In genomic region chr11:123378096-123378495, GRCh38 we compare ENCODE assay signal across 22 cellular contexts. TPM values are rescaled to one million over a fixed set of nuclear protein-coding genes. Genes with fewer than 3 reads are reported as not detected.
A peak's percentile ranks its signal among the peaks of the same experiment; 100 is the strongest.
DNase-seq lines count a peak whose midpoint lies in the region; ATAC-seq and TF ChIP-seq lines count a peak whose summit lies in the region.
"Had no signal": no experiment of that assay in that cellular context is flagged by ENCODE, and none has a peak within 500 bp of the region (broad histone marks: within the 10 kb centered on the region; RNA-seq: fewer than 3 reads in every experiment).

No MANE protein-coding gene starts in this region.

- H3K9me3 ChIP-seq in PC-9 (ENCODE audit: insufficient read depth, low read depth) (no peaks in the 10 kb centered on the region), smooth muscle cell (replicated peaks; ENCODE audit: low read depth) (no peaks in the 10 kb centered on the region)
- H3K9me3 ChIP-seq: BE2C had no signal

- H3K27ac ChIP-seq in PC-9: no peak overlapping the region
- H3K27ac ChIP-seq in smooth muscle cell (ENCODE audit: low read depth): no peak overlapping the region

- H3K4me2 ChIP-seq in PC-9: peak overlapping the region; percentile 22
- peak overlapping the region; percentile 15 for H3K4me2 ChIP-seq in smooth muscle cell
- H3K4me2 ChIP-seq: GM23338 had no signal

- TF ChIP-seq CTCF in PC-9 (conservative IDR thresholded peaks at IDR 0.05) (no peak), smooth muscle cell (IDR thresholded peaks at IDR 0.05; ENCODE audit: borderline replicate concordance, insufficient read depth, poor library complexity, severe bottlenecking) (no peak)

- ATAC-seq in HG03354 (IDR thresholded peaks at IDR 0.05; ENCODE audit: poor library complexity, severe bottlenecking, unreplicated experiment): no peak
- ATAC-seq in HG03442 (IDR thresholded peaks at IDR 0.05; ENCODE audit: unreplicated experiment): no peak
- ATAC-seq: HCT116, HepG2 had no signal

- intact Hi-C loops in PC-9 (cut with micrococcal nuclease; ENCODE audit: unreplicated experiment): no loop called here

- H3K36me3 ChIP-seq in PC-9 (ENCODE audit: low read depth) (no peaks in the 10 kb centered on the region), smooth muscle cell (ENCODE audit: low read depth) (no peaks in the 10 kb centered on the region)
- H3K36me3 ChIP-seq: BE2C had no signal

- no peak overlapping the region for H2AFZ ChIP-seq in PC-9
- H2AFZ ChIP-seq in smooth muscle cell (ENCODE audit: low read depth): no peak overlapping the region
- H2AFZ ChIP-seq: GM23338 had no signal

- 72% methylated on average over 3 of the region's 3 CpGs for WGBS in smooth muscle cell (ENCODE audit: low lambda C conversion rate)

- H3K79me2 ChIP-seq in PC-9 (ENCODE audit: low read depth) (no peaks in the 10 kb centered on the region), smooth muscle cell (ENCODE audit: low read depth) (no peaks in the 10 kb centered on the region)

- H3K9ac ChIP-seq in smooth muscle cell (ENCODE audit: low read depth): no peak overlapping the region

- no peak overlapping the region for H3K4me3 ChIP-seq in PC-9
- H3K4me3 ChIP-seq in smooth muscle cell: no peak overlapping the region
- H3K4me3 ChIP-seq: GM23338 had no signal

- no peaks in the 10 kb centered on the region for H3K9me2 ChIP-seq in PC-9 (ENCODE audit: insufficient read depth)

- H3K27me3 ChIP-seq in PC-9 (ENCODE audit: insufficient read depth, low read depth) (peaks cover 2% of the 10 kb centered on the region; the same call in 1 of the 2 replicates), smooth muscle cell (ENCODE audit: low read depth) (no peaks in the 10 kb centered on the region)
- H3K27me3 ChIP-seq: BE2C had no signal

- CTCF ChIA-PET in PC-9 (lab: Charles Lee): no interaction called here

- DNase-seq in PC-9 (peak in 1 of 2 experiments; percentile 68), islet precursor cell (peak; percentile 64), smooth muscle cell (lab: John Stamatoyannopoulos, UW; ENCODE audit: unreplicated experiment) (no peak)
- DNase-seq in stimulated activated CD4-positive, alpha-beta T cell treated with anti-CD3 and anti-CD28 coated beads, Interleukin-2, amount 100 ng/mL, for 24 hours: no peak
- DNase-seq: ACHN; C1 segment of cervical spinal cord; CD4-positive, CD25-positive, alpha-beta regulatory T cell; CD8-positive, alpha-beta memory T cell; COR-L47; DMS 273 treated with DMSO at 0.1 percent for 48 hours; DMS53; DND-41; EL; H7; HFFc6 had no signal

- H3K4me1 ChIP-seq in PC-9 (replicated peaks; ENCODE audit: insufficient read depth) (peaks cover 16% of the 10 kb centered on the region), smooth muscle cell (ENCODE audit: low read depth) (peaks cover 4% of the 10 kb centered on the region)

- H3F3A ChIP-seq in PC-9 (ENCODE audit: insufficient read depth, low read depth): no peaks in the 10 kb centered on the region
- H3F3A ChIP-seq in smooth muscle cell (ENCODE audit: low read depth): no peaks in the 10 kb centered on the region

- BruUV-seq in PC-9 (replicated peaks; lab: Mats Ljungman, UMichigan): no TSS peak

- POLR2A ChIA-PET in PC-9 (lab: Charles Lee; ENCODE audit: unreplicated experiment): interaction anchor here (0.6 kb wide), 1 partner anchor 96 kb away, joined by 5 read pairs; no protein-coding TSS in a partner anchor

- H4K20me1 ChIP-seq in PC-9 (ENCODE audit: insufficient read depth) (no peaks in the 10 kb centered on the region), smooth muscle cell (ENCODE audit: low read depth) (no peaks in the 10 kb centered on the region)

RNA-seq across cellular contexts. Expression of gene GRAMD1B, which starts 52.0 kb away (rescaled TPM):
- total RNA-seq in PC-9 (2021) (3.2 and 5.8 TPM in 2 replicates), smooth muscle cell (3.4 and 4.3 TPM in 2 replicates)
- polyA plus RNA-seq in smooth muscle cell: 2.4 and 2.7 TPM in 2 replicates
- total RNA-seq: HepG2 had no signal
- polyA plus RNA-seq: IgD-negative memory B cell had no signal
